25 cellular contexts compared by ENCODE assay signal in genomic region chr11:79503028-79503427, GRCh38.
A peak's percentile ranks its signal among the peaks of the same experiment; 100 is the strongest.
DNase-seq lines count a peak whose midpoint lies in the region; ATAC-seq, FAIRE-seq and TF ChIP-seq lines count a peak whose summit lies in the region.
"Had no signal": no experiment of that assay in that cellular context is flagged by ENCODE, and none has a peak within 500 bp of the region (broad histone marks: within the 10 kb centered on the region; RNA-seq: fewer than 3 reads in every experiment).

No MANE protein-coding gene starts in this region.

- in situ Hi-C loops in IMR-90 (cut with MboI; ENCODE audit: low sequenced_read_pairs) = no loop called here

- H3K9ac ChIP-seq in IMR-90 (ENCODE audit: low read depth, low read length) = no peak overlapping the region
- H3K9ac ChIP-seq: parathyroid adenoma had no signal

- H4K5ac ChIP-seq in IMR-90 (ENCODE audit: low read depth, low read length) = no peak overlapping the region

- intact Hi-C loops in IMR-90 (cut with micrococcal nuclease) (no loop called here), upper lobe of right lung (cut with DNase I) (no loop called here)

- no peak overlapping the region for H4K91ac ChIP-seq in IMR-90 (ENCODE audit: insufficient read depth, low read depth, low read length)

- H3K27me3 ChIP-seq in IMR-90 (ENCODE audit: control insufficient read depth, insufficient read depth, low read length) (peaks cover 13% of the 10 kb centered on the region), upper lobe of right lung (no peaks in the 10 kb centered on the region)
- H3K27me3 ChIP-seq: brain microvascular endothelial cell, hepatocyte, tibial nerve had no signal

- H3K4ac ChIP-seq in IMR-90 (ENCODE audit: low read depth, low read length) = no peak overlapping the region

- H3K79me1 ChIP-seq in IMR-90 (ENCODE audit: low read depth in 1 of 2, low read length in 2 of 2) = no peaks in the 10 kb centered on the region

- H3K4me1 ChIP-seq in IMR-90 (ENCODE audit: control insufficient read depth, insufficient read depth, low read length) = no peaks in the 10 kb centered on the region
- H3K4me1 ChIP-seq in upper lobe of right lung = no peaks in the 10 kb centered on the region
- H3K4me1 ChIP-seq: parathyroid adenoma had no signal

- TF ChIP-seq CTCF in IMR-90 (conservative IDR thresholded peaks at IDR 0.05; ENCODE audit: low read depth, low read length) (no peak), upper lobe of right lung (IDR thresholded peaks at IDR 0.05) (no peak)

- no peaks in the 10 kb centered on the region for H3K9me3 ChIP-seq in IMR-90 (ENCODE audit: control insufficient read depth, insufficient read depth, low read length)
- H3K9me3 ChIP-seq in upper lobe of right lung = no peaks in the 10 kb centered on the region
- H3K9me3 ChIP-seq: Caco-2, tibial nerve had no signal

- H3K14ac ChIP-seq in IMR-90 (replicated peaks; ENCODE audit: low read depth, low read length) = no peak overlapping the region

- H3K27ac ChIP-seq in IMR-90 (ENCODE audit: insufficient read depth, low read length) (no peak overlapping the region), upper lobe of right lung (no peak overlapping the region)
- H3K27ac ChIP-seq: brain microvascular endothelial cell, HL-60, parathyroid adenoma, tibial nerve had no signal

- H2BK5ac ChIP-seq in IMR-90 (ENCODE audit: low read depth, low read length, poor library complexity, severe bottlenecking) = no peak overlapping the region

- no peak overlapping the region for H2AK9ac ChIP-seq in IMR-90 (replicated peaks; ENCODE audit: low read depth, low read length, poor library complexity)

- H3K36me3 ChIP-seq in IMR-90 (ENCODE audit: control insufficient read depth, insufficient read depth, low read length) (no peaks in the 10 kb centered on the region), upper lobe of right lung (no peaks in the 10 kb centered on the region)
- H3K36me3 ChIP-seq: brain microvascular endothelial cell, tibial nerve had no signal

- H3K4me3 ChIP-seq in IMR-90 (ENCODE audit: insufficient read depth, low read depth, low read length) = no peak overlapping the region
- no peak overlapping the region for H3K4me3 ChIP-seq in upper lobe of right lung
- H3K4me3 ChIP-seq: hepatocyte, tibial nerve had no signal

- no peak overlapping the region for H2AK5ac ChIP-seq in IMR-90 (ENCODE audit: low read depth, low read length)

- POLR2A ChIA-PET in IMR-90 (lab: Charles Lee; ENCODE audit: unreplicated experiment) = interaction anchor here (0.6 kb wide), 1 partner anchor 22 kb away, joined by 4 read pairs; no protein-coding TSS in a partner anchor

- no peak overlapping the region for H3K4me2 ChIP-seq in IMR-90 (ENCODE audit: low read depth, low read length)
- H3K4me2 ChIP-seq: hepatocyte had no signal

- CTCF ChIA-PET in IMR-90 (lab: Yijun Ruan, JAX) = interaction anchor here (0.7 kb wide), 1 partner anchor 10 kb away, joined by 3 read pairs; no protein-coding TSS in a partner anchor

- no TSS peak for BruUV-seq in IMR-90 (replicated peaks; lab: Mats Ljungman, UMichigan)

- WGBS in IMR-90 (ENCODE audit: extremely low coverage in 2 of 2, insufficient read length in 1 of 2), 2 experiments = 40% methylated on average over 3 of the region's 6 CpGs; no CpG with 5 or more reads in 1 of the 2 experiments

- no peak for ATAC-seq in IMR-90 (ENCODE audit: low read depth)
- peak; percentile 35 for ATAC-seq in upper lobe of right lung
- ATAC-seq in GM21360 (IDR thresholded peaks at IDR 0.05; ENCODE audit: unreplicated experiment) = no peak
- ATAC-seq: activated naive CD4-positive, alpha-beta T cell treated with anti-CD3 and anti-CD28 coated beads, Interleukin-2, amount 50 U/mL, for 72 hours; naive thymus-derived CD8-positive, alpha-beta T cell had no signal

- no peak for DNase-seq in IMR-90
- peak; percentile 29 for DNase-seq in fibroblast of peridontal ligament (ENCODE audit: extremely low read depth)
- DNase-seq in myocyte (ENCODE audit: low read depth) = peak; percentile 30
- no peak for DNase-seq in upper lobe of right lung
- no peak for DNase-seq in GM12891 (ENCODE audit: insufficient read length, low spot score)
- no peak for DNase-seq in SW480 (ENCODE audit: low spot score)
- DNase-seq: activated CD4-positive, alpha-beta T cell treated with anti-CD3 and anti-CD28 coated beads for 4 hours; AML-193; brain microvascular endothelial cell; Caco-2; mammary epithelial cell; naive thymus-derived CD8-positive, alpha-beta T cell; NCI-H146; NCI-H2171; SHP77 treated with DMSO at 0.1 percent for 48 hours; small intestine; stimulated activated CD4-positive, alpha-beta T cell treated with anti-CD3 and anti-CD28 coated beads, Interleukin-2, amount 100 ng/mL, for 48 hours; stimulated activated naive CD4-positive, alpha-beta T cell treated with Interleukin-2 at 50 U/mL for 16 hours had no signal

- no peak overlapping the region for H3K56ac ChIP-seq in IMR-90 (ENCODE audit: extremely low read depth, insufficient read depth, low read length)

- FAIRE-seq in GM12891 (lab: Jason Lieb, UNC) = no peak
- FAIRE-seq: endothelial cell of umbilical vein, small intestine had no signal

- H2BK15ac ChIP-seq in IMR-90 (ENCODE audit: low read depth, low read length) = no peak overlapping the region

- dilution Hi-C loops in IMR-90 (cut with HindIII; ENCODE audit: low sequenced_read_pairs, unreplicated experiment) = no loop called here

- H3K9me1 ChIP-seq in IMR-90 (ENCODE audit: insufficient read depth, low read length) = no peaks in the 10 kb centered on the region

- H4K20me1 ChIP-seq in IMR-90 (ENCODE audit: insufficient read depth, low read length) = no peaks in the 10 kb centered on the region

- H2AFZ ChIP-seq in IMR-90 (replicated peaks; ENCODE audit: low read length, poor library complexity) = peak overlapping the region; percentile 32
- H2AFZ ChIP-seq: hepatocyte, parathyroid adenoma had no signal

- no peak overlapping the region for H2BK20ac ChIP-seq in IMR-90 (ENCODE audit: low read depth, low read length)

- no peak overlapping the region for H3K23ac ChIP-seq in IMR-90 (ENCODE audit: low read depth, low read length)

- H2BK120ac ChIP-seq in IMR-90 (ENCODE audit: low read depth, low read length) = no peak overlapping the region

- no peak overlapping the region for H3K18ac ChIP-seq in IMR-90 (ENCODE audit: low read depth, low read length)

- H4K8ac ChIP-seq in IMR-90 (ENCODE audit: low read depth in 2 of 2, low read length in 2 of 2) = no peak overlapping the region

- no peak for TF ChIP-seq RAD21 in IMR-90 (IDR thresholded peaks at IDR 0.05; ENCODE audit: low read length)

- TF ChIP-seq POLR2A in IMR-90 (IDR thresholded peaks at IDR 0.05; ENCODE audit: low read depth, low read length) = no peak
- no peak for TF ChIP-seq POLR2A in GM12891 (IDR thresholded peaks at IDR 0.05; ENCODE audit: low read depth, low read length)

TF ChIP-seq in IMR-90, 13 proteins besides CTCF, POLR2A, EP300 and RAD21 (continues in another document):
- TF ChIP-seq RCOR1 (IDR thresholded peaks at IDR 0.05; ENCODE audit: insufficient replicate concordance, low read length) (no peak), MXI1 (IDR thresholded peaks at IDR 0.05; ENCODE audit: borderline replicate concordance, low read depth, low read length) (no peak), USF2 (IDR thresholded peaks at IDR 0.05; ENCODE audit: low read depth, low read length) (no peak), NFE2L2 (IDR thresholded peaks at IDR 0.05; ENCODE audit: low read depth, low read length) (no peak), ELK1 (IDR thresholded peaks at IDR 0.05; ENCODE audit: borderline replicate concordance, low read depth, low read length) (no peak), CEBPB (IDR thresholded peaks at IDR 0.05; ENCODE audit: low read depth, low read length) (no peak)

TF ChIP-seq in GM12891, 5 proteins besides CTCF, POLR2A, EP300 and RAD21:
- TF ChIP-seq TAF1 (IDR thresholded peaks at IDR 0.05; ENCODE audit: low read depth, low read length) = no peak

Comparison
In these comparisons a context has a peak if more than half of its experiments do, and no peak if none do; other contexts are left out.
1. DNase-seq: peak in fibroblast of peridontal ligament (single experiment) and myocyte (single experiment); none in IMR-90 (single experiment), upper lobe of right lung (single experiment), GM12891 (single experiment) and SW480 (single experiment).